ENCODE assay signal across 9 cellular contexts in genomic region chr21:41612674-41613250, GRCh38.
A peak's percentile ranks its signal among the peaks of the same experiment; 100 is the strongest.
DNase-seq lines count a peak whose midpoint lies in the region; ATAC-seq, FAIRE-seq and TF ChIP-seq lines count a peak whose summit lies in the region.
"Had no signal": no experiment of that assay in that cellular context is flagged by ENCODE, and none has a peak within 500 bp of the region (broad histone marks: within the 10 kb centered on the region; RNA-seq: fewer than 3 reads in every experiment).

No MANE protein-coding gene starts in this region.

- H3K4me3 Mint-ChIP-seq in activated T-helper 17 cell treated with anti-CD3 and anti-CD28 coated beads, Interleukin-2, amount 50 U/mL, for 72 hours, result no peak overlapping the region
- H3K4me3 Mint-ChIP-seq in glutamatergic neuron (ENCODE audit: unreplicated experiment), result no peak overlapping the region
- no peak overlapping the region for H3K4me3 Mint-ChIP-seq in activated T-helper 1 cell treated with anti-CD3 and anti-CD28 coated beads, Interleukin-12 subunit alpha, Interleukin-12 subunit beta, Interleukin-2, Interleukin-4 antibody, amounts not matched to agents 30 ng/mL and 10 ng/mL and 1 ng/mL, durations not matched to agents 14 hours and 24 hours and 36 hours
- H3K4me3 Mint-ChIP-seq: dendritic cell treated with granulocyte-macrophage colony-stimulating factor and Interleukin-4, amounts not matched to agents 40 ng/mL and 50 ng/mL, for 4 days had no signal

- peak overlapping the region; percentile 8 to 35 (median 20) for H3K27ac ChIP-seq in pancreas

- H3K4me1 ChIP-seq in pancreas, result peaks cover 0 to 5% (median 0%) of the 10 kb centered on the region in 3 donors

- H3K9me3 Mint-ChIP-seq in activated T-helper 17 cell treated with anti-CD3 and anti-CD28 coated beads, Interleukin-2, amount 50 U/mL, for 72 hours, result no peaks in the 10 kb centered on the region
- peaks cover 7% of the 10 kb centered on the region for H3K9me3 Mint-ChIP-seq in glutamatergic neuron (ENCODE audit: unreplicated experiment)
- H3K9me3 Mint-ChIP-seq in activated T-helper 1 cell treated with anti-CD3 and anti-CD28 coated beads, Interleukin-12 subunit alpha, Interleukin-12 subunit beta, Interleukin-2, Interleukin-4 antibody, amounts not matched to agents 30 ng/mL and 10 ng/mL and 1 ng/mL, durations not matched to agents 14 hours and 24 hours and 36 hours, result no peaks in the 10 kb centered on the region
- H3K9me3 Mint-ChIP-seq: dendritic cell treated with granulocyte-macrophage colony-stimulating factor and Interleukin-4, amounts not matched to agents 40 ng/mL and 50 ng/mL, for 4 days had no signal

- H3K27me3 ChIP-seq in pancreas, result no peaks in the 10 kb centered on the region

- no peaks in the 10 kb centered on the region for H3K36me3 ChIP-seq in pancreas

- whole genome bisulfite sequencing in pancreas, 2 donors, result 30 to 32% methylated on average over 15 of the region's 15 CpGs

- FAIRE-seq in pancreas (lab: Jason Lieb, UNC), result no peak

- no peaks in the 10 kb centered on the region for H3K9me3 ChIP-seq in pancreas

- intact Hi-C loops in pancreas (cut with DNase I), result loop anchor here in 2 of 3 donors (5.0 to 10.0 kb wide), 3 partner anchors 205 to 512 kb away; no protein-coding TSS in a partner anchor
- intact Hi-C loops in activated T-helper 1 cell treated with anti-CD3 and anti-CD28 coated beads, Interleukin-12 subunit alpha, Interleukin-12 subunit beta, Interleukin-2, Interleukin-4 antibody, amounts not matched to agents 30 ng/mL and 10 ng/mL and 1 ng/mL, durations not matched to agents 14 hours and 24 hours and 36 hours (cut with micrococcal nuclease), result loop anchor here (1.0 to 10.0 kb wide), 4 partner anchors 152 to 505 kb away; partner anchors contain the start of gene RIPK4

- no peak overlapping the region for H3K4me3 ChIP-seq in pancreas

- peak; percentile 49 for ATAC-seq in activated T-helper 17 cell treated with anti-CD3 and anti-CD28 coated beads, Interleukin-2, amount 50 U/mL, for 72 hours (replicated peaks)
- ATAC-seq in pancreas (peak; percentile 78 to 87 (median 84)), HG03139 (IDR thresholded peaks at IDR 0.05; ENCODE audit: unreplicated experiment) (no peak)

- no peaks in the 10 kb centered on the region for H3K36me3 Mint-ChIP-seq in activated T-helper 17 cell treated with anti-CD3 and anti-CD28 coated beads, Interleukin-2, amount 50 U/mL, for 72 hours (ENCODE audit: low read depth)
- H3K36me3 Mint-ChIP-seq in glutamatergic neuron (ENCODE audit: unreplicated experiment), result no peaks in the 10 kb centered on the region
- no peaks in the 10 kb centered on the region for H3K36me3 Mint-ChIP-seq in activated T-helper 1 cell treated with anti-CD3 and anti-CD28 coated beads, Interleukin-12 subunit alpha, Interleukin-12 subunit beta, Interleukin-2, Interleukin-4 antibody, amounts not matched to agents 30 ng/mL and 10 ng/mL and 1 ng/mL, durations not matched to agents 14 hours and 24 hours and 36 hours (ENCODE audit: low read depth)

- no peaks in the 10 kb centered on the region for H3K4me1 Mint-ChIP-seq in activated T-helper 17 cell treated with anti-CD3 and anti-CD28 coated beads, Interleukin-2, amount 50 U/mL, for 72 hours
- H3K4me1 Mint-ChIP-seq in glutamatergic neuron (ENCODE audit: low read depth, unreplicated experiment), result peaks cover 12% of the 10 kb centered on the region
- H3K4me1 Mint-ChIP-seq in activated T-helper 1 cell treated with anti-CD3 and anti-CD28 coated beads, Interleukin-12 subunit alpha, Interleukin-12 subunit beta, Interleukin-2, Interleukin-4 antibody, amounts not matched to agents 30 ng/mL and 10 ng/mL and 1 ng/mL, durations not matched to agents 14 hours and 24 hours and 36 hours (ENCODE audit: low read depth), result no peaks in the 10 kb centered on the region

- DNase-seq in NCI-H2081 (lab: John Stamatoyannopoulos, UW) (peak; percentile 11 to 16), NCI-H2081 treated with DMSO at 0.1 percent for 48 hours (lab: John Stamatoyannopoulos, UW) (no peak), NCI-H1092 (lab: John Stamatoyannopoulos, UW) (peak; percentile 24), glutamatergic neuron (peak; percentile 75), pancreas (peak; percentile 45 to 79 (median 68))
- DNase-seq in activated T-helper 1 cell treated with anti-CD3 and anti-CD28 coated beads, Interleukin-12 subunit alpha, Interleukin-12 subunit beta, Interleukin-2, Interleukin-4 antibody, amounts not matched to agents 30 ng/mL and 10 ng/mL and 1 ng/mL, durations not matched to agents 14 hours and 24 hours and 36 hours (ENCODE audit: low spot score), result no peak

- no peak overlapping the region for H3K27ac Mint-ChIP-seq in activated T-helper 17 cell treated with anti-CD3 and anti-CD28 coated beads, Interleukin-2, amount 50 U/mL, for 72 hours
- H3K27ac Mint-ChIP-seq in glutamatergic neuron (ENCODE audit: unreplicated experiment), result peak overlapping the region; percentile 5
- no peak overlapping the region for H3K27ac Mint-ChIP-seq in activated T-helper 1 cell treated with anti-CD3 and anti-CD28 coated beads, Interleukin-12 subunit alpha, Interleukin-12 subunit beta, Interleukin-2, Interleukin-4 antibody, amounts not matched to agents 30 ng/mL and 10 ng/mL and 1 ng/mL, durations not matched to agents 14 hours and 24 hours and 36 hours
- H3K27ac Mint-ChIP-seq: dendritic cell treated with granulocyte-macrophage colony-stimulating factor and Interleukin-4, amounts not matched to agents 40 ng/mL and 50 ng/mL, for 4 days had no signal

- peaks cover 45% of the 10 kb centered on the region for H3K27me3 Mint-ChIP-seq in activated T-helper 17 cell treated with anti-CD3 and anti-CD28 coated beads, Interleukin-2, amount 50 U/mL, for 72 hours
- H3K27me3 Mint-ChIP-seq in glutamatergic neuron (ENCODE audit: unreplicated experiment), result peaks cover 6% of the 10 kb centered on the region
- peaks cover 8% of the 10 kb centered on the region for H3K27me3 Mint-ChIP-seq in activated T-helper 1 cell treated with anti-CD3 and anti-CD28 coated beads, Interleukin-12 subunit alpha, Interleukin-12 subunit beta, Interleukin-2, Interleukin-4 antibody, amounts not matched to agents 30 ng/mL and 10 ng/mL and 1 ng/mL, durations not matched to agents 14 hours and 24 hours and 36 hours (ENCODE audit: insufficient read depth)

- TF ChIP-seq CTCF in glutamatergic neuron (IDR thresholded peaks at IDR 0.05; ENCODE audit: partially characterized antibody, unreplicated experiment), result peak; percentile 88
- TF ChIP-seq CTCF in pancreas (IDR thresholded peaks at IDR 0.05), result peak; percentile 66 to 78 (median 73)

Comparison
In these comparisons a context has a peak if more than half of its experiments do, and no peak if none do; other contexts are left out.
1. DNase-seq: peak in NCI-H2081 (2 of 2), NCI-H1092 (single experiment), glutamatergic neuron (single experiment) and pancreas (6 of 6); none in NCI-H2081 treated with DMSO at 0.1 percent for 48 hours (single experiment) and activated T-helper 1 cell treated with anti-CD3 and anti-CD28 coated beads, Interleukin-12 subunit alpha, Interleukin-12 subunit beta, Interleukin-2, Interleukin-4 antibody, amounts not matched to agents 30 ng/mL and 10 ng/mL and 1 ng/mL, durations not matched to agents 14 hours and 24 hours and 36 hours (single experiment).